In the genomic region with DNA sequence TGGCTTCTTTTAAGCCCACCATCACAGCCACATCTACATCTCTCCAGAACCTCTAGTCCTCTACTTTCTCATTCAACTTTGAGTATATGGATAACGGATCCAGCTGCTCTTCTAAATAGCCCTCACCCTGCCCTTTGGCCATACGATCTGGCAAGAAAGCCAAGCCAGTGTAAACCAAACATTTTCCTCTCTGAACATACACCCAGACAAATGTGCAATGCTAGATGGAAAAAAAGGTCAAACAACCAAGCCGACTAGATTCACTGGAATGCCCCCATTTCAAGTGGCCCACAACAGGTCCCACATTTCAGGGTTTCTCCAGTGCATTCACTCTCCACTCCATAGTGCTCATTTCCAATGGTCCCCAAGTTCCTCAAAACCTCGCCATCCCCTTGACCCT, we compare ENCODE assay signal across 23 cellular contexts. TPM values are rescaled to one million over a fixed set of nuclear protein-coding genes. Genes with fewer than 3 reads are reported as not detected.
DNase-seq lines count a peak whose midpoint lies in the region; ATAC-seq and TF ChIP-seq lines count a peak whose summit lies in the region.
"Had no signal": no experiment of that assay in that cellular context is flagged by ENCODE, and none has a peak within 500 bp of the region (broad histone marks: within the 10 kb centered on the region; RNA-seq: fewer than 3 reads in every experiment).

No MANE protein-coding gene starts in this region.

- no peak overlapping the region for H3K4me3 ChIP-seq in osteoblast (ENCODE audit: insufficient read depth, low read length)

- H3K79me2 ChIP-seq in osteoblast (ENCODE audit: insufficient read depth, low read length), result peaks cover 39% of the 10 kb centered on the region

- H3K4me3 Mint-ChIP-seq in WTC11, result no peak overlapping the region
- no peak overlapping the region for H3K4me3 Mint-ChIP-seq in neural crest cell
- H3K4me3 Mint-ChIP-seq: CD8-positive, alpha-beta T cell had no signal

- H3K36me3 ChIP-seq in osteoblast (ENCODE audit: insufficient read depth, low read length), result no peaks in the 10 kb centered on the region

- H2AFZ ChIP-seq in osteoblast (ENCODE audit: low read length), result no peak overlapping the region

- H3K27me3 ChIP-seq in osteoblast (ENCODE audit: insufficient read depth, low read length), result no peaks in the 10 kb centered on the region

- peaks cover 6% of the 10 kb centered on the region for H4K20me1 ChIP-seq in osteoblast (ENCODE audit: insufficient read depth, low read length)

- TF ChIP-seq CTCF in WTC11 (IDR thresholded peaks at IDR 0.05), result no peak
- TF ChIP-seq CTCF in neural crest cell (conservative IDR thresholded peaks at IDR 0.05), result no peak
- TF ChIP-seq CTCF in osteoblast (IDR thresholded peaks at IDR 0.05; ENCODE audit: extremely low read depth, low read depth, low read length), result no peak

- H3K27me3 Mint-ChIP-seq in WTC11 (ENCODE audit: low read depth) (no peaks in the 10 kb centered on the region), neural crest cell (ENCODE audit: low read depth) (no peaks in the 10 kb centered on the region)

- H3K4me2 ChIP-seq in osteoblast (ENCODE audit: insufficient read depth, low read length), result no peak overlapping the region

- peaks cover 10% of the 10 kb centered on the region for H3K9me3 Mint-ChIP-seq in WTC11
- no peaks in the 10 kb centered on the region for H3K9me3 Mint-ChIP-seq in neural crest cell
- H3K9me3 Mint-ChIP-seq: CD8-positive, alpha-beta T cell had no signal

- no peaks in the 10 kb centered on the region for H3K9me3 ChIP-seq in osteoblast (ENCODE audit: low read depth, low read length)

- H3K36me3 Mint-ChIP-seq in WTC11, result peaks cover 15% of the 10 kb centered on the region
- peaks cover 9% of the 10 kb centered on the region for H3K36me3 Mint-ChIP-seq in neural crest cell (ENCODE audit: low read depth)
- H3K36me3 Mint-ChIP-seq: CD8-positive, alpha-beta T cell had no signal

- DNase-seq in WTC11 (ENCODE audit: low spot score), result no peak
- DNase-seq in iris pigment epithelial cell (ENCODE audit: low read depth), result peak; percentile 7
- no peak for DNase-seq in neural crest cell (ENCODE audit: low read depth, low spot score)
- DNase-seq in osteoblast (ENCODE audit: insufficient read length, low spot score, missing footprints), result no peak
- no peak for DNase-seq in NCI-H128 (lab: John Stamatoyannopoulos, UW; ENCODE audit: unreplicated experiment)
- no peak for DNase-seq in stimulated activated CD4-positive, alpha-beta T cell treated with anti-CD3 and anti-CD28 coated beads, Interleukin-4, amount 100 ng/mL, for 4 hours
- DNase-seq in SW480 (ENCODE audit: low spot score), result no peak
- DNase-seq: C1 segment of cervical spinal cord; CD8-positive, alpha-beta T cell; DMS 273 treated with DMSO at 0.1 percent for 48 hours; DMS79; EL; GF-D8; NCI-H1105 treated with DMSO at 0.1 percent for 48 hours; NCI-H2081; NCI-H2171; NCI-H226; NCI-H510A; NCI-H69; SHP77 had no signal

- H3K4me1 Mint-ChIP-seq in WTC11, result peaks cover 19% of the 10 kb centered on the region
- peaks cover 19% of the 10 kb centered on the region for H3K4me1 Mint-ChIP-seq in neural crest cell

- ATAC-seq in WTC11, result no peak
- ATAC-seq: CD8-positive, alpha-beta T cell; HCT116; Panc1 had no signal

- H3K27ac Mint-ChIP-seq in WTC11, result peak overlapping the region; percentile 2; the same call in 1 of the 2 replicates
- peak overlapping the region; percentile 67 for H3K27ac Mint-ChIP-seq in neural crest cell (ENCODE audit: unreplicated experiment)
- H3K27ac Mint-ChIP-seq: CD8-positive, alpha-beta T cell had no signal

- no peaks in the 10 kb centered on the region for H3K4me1 ChIP-seq in osteoblast (ENCODE audit: insufficient read depth, low read length)

- POLR2A ChIA-PET in WTC11 (lab: Charles Lee), result no interaction called here

- CTCF ChIA-PET in WTC11 (lab: Charles Lee), result no interaction called here

- no peak overlapping the region for H3K27ac ChIP-seq in osteoblast (ENCODE audit: low read depth, low read length)
- H3K27ac ChIP-seq: RWPE1 had no signal

TF ChIP-seq in WTC11, 78 proteins besides CTCF, POLR2A, EP300 and RAD21:
- TF ChIP-seq E2F1 (CRISPR knock-in tag; IDR thresholded peaks at IDR 0.05) (no peak), ZNF396 (CRISPR knock-in tag; IDR thresholded peaks at IDR 0.05; ENCODE audit: borderline replicate concordance) (no peak), ZNF317 (CRISPR knock-in tag; IDR thresholded peaks at IDR 0.05; ENCODE audit: borderline replicate concordance, low read depth) (no peak), HMGA2 (CRISPR knock-in tag; IDR thresholded peaks at IDR 0.05) (no peak), GTF2I (CRISPR knock-in tag; conservative IDR thresholded peaks at IDR 0.05) (no peak), CREM (CRISPR knock-in tag; IDR thresholded peaks at IDR 0.05) (no peak), IRF1 (CRISPR knock-in tag; IDR thresholded peaks at IDR 0.05) (no peak), FOXJ3 (CRISPR knock-in tag; IDR thresholded peaks at IDR 0.05; ENCODE audit: borderline replicate concordance) (no peak), ZNF416 (CRISPR knock-in tag; IDR thresholded peaks at IDR 0.05) (no peak), MXD4 (CRISPR knock-in tag; IDR thresholded peaks at IDR 0.05; ENCODE audit: borderline replicate concordance) (no peak), CREB1 (CRISPR knock-in tag; IDR thresholded peaks at IDR 0.05) (no peak), E2F4 (CRISPR knock-in tag; IDR thresholded peaks at IDR 0.05; ENCODE audit: borderline replicate concordance, low read depth) (no peak)
TF ChIP-seq in WTC11: peak in this region for 0.

RNA-seq across cellular contexts. Expression of gene USP46, which starts 24.0 kb away (rescaled TPM):
- total RNA-seq in WTC11 (2021), result 48.1 to 54.1 TPM (median 49.5 TPM) in 3 replicates
- 34.0 and 41.1 TPM in 2 replicates for total RNA-seq in neural crest cell
- total RNA-seq in osteoblast, result 12.4 and 12.7 TPM in 2 replicates
